8 cellular contexts compared by ENCODE assay signal in the genomic region with DNA sequence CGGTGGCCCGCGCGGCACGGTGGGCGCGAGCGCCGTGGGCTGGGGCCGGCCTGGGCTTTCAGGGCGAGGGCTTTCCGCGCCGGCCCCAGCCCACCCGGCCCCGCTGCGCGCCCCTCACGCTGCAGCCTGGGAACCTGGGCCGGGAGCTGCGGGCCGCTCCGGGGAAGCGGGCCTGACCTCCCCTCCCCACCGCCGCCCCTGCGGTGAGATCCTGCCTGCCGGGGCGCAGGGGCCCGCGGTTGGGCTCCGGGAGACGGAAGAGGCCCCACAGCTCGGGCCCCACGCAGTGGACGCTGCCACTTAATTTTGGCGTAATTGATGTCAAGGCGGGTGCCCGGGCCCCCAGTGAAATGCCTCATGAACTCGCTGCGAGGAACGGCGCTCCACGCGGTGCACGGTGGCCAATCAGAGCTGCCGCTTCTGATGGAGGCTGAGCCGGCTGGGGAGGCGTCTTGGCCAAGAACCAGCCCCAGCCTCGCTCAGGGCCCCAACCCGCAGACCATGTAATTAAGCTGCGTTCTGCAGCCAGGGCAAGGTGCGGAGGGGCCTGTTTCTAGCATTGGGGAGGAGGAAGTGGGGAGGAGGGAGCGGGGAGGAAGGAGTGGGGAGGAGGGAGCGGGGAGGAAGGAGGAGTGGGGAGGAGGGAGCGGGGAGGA.
DNase-seq lines count a peak whose midpoint lies in the region; ATAC-seq and TF ChIP-seq lines count a peak whose summit lies in the region.

No MANE protein-coding gene starts in this region.

- H3K4me2 ChIP-seq in smooth muscle cell = peak overlapping the region; percentile 91

- H3K36me3 ChIP-seq in Peyer's patch (no peaks in the 10 kb centered on the region), iPS-15b (ENCODE audit: control insufficient read depth, insufficient read depth, low read length) (no peaks in the 10 kb centered on the region), smooth muscle cell (ENCODE audit: low read depth) (no peaks in the 10 kb centered on the region)

- peak overlapping the region; percentile 74 for H3K4me3 Mint-ChIP-seq in activated naive CD4-positive, alpha-beta T cell treated with anti-CD3 and anti-CD28 coated beads, Interleukin-2, amount 10 ng/mL, durations not matched to agents 7 days and 5 days

- peaks cover 19% of the 10 kb centered on the region for H3K27me3 Mint-ChIP-seq in activated naive CD4-positive, alpha-beta T cell treated with anti-CD3 and anti-CD28 coated beads, Interleukin-2, amount 10 ng/mL, durations not matched to agents 7 days and 5 days

- no peak for TF ChIP-seq POLR2A in Peyer's patch (IDR thresholded peaks at IDR 0.05)

- H4K20me1 ChIP-seq in smooth muscle cell (ENCODE audit: low read depth) = no peaks in the 10 kb centered on the region

- H3K27ac ChIP-seq in Peyer's patch = peak overlapping the region; percentile 23 to 84 (median 77)
- H3K27ac ChIP-seq in smooth muscle cell (ENCODE audit: low read depth) = no peak overlapping the region

- H3K27me3 ChIP-seq in Peyer's patch (no peaks in the 10 kb centered on the region), iPS-15b (ENCODE audit: control insufficient read depth, insufficient read depth, low read length) (peaks cover 41% of the 10 kb centered on the region), smooth muscle cell (ENCODE audit: low read depth) (peaks cover 41% of the 10 kb centered on the region)

- no peaks in the 10 kb centered on the region for H3K9me3 ChIP-seq in Peyer's patch
- H3K9me3 ChIP-seq in iPS-15b (ENCODE audit: control insufficient read depth, insufficient read depth, low read length) = no peaks in the 10 kb centered on the region
- no peaks in the 10 kb centered on the region for H3K9me3 ChIP-seq in smooth muscle cell (replicated peaks; ENCODE audit: low read depth)

- H3K36me3 Mint-ChIP-seq in activated naive CD4-positive, alpha-beta T cell treated with anti-CD3 and anti-CD28 coated beads, Interleukin-2, amount 10 ng/mL, durations not matched to agents 7 days and 5 days = no peaks in the 10 kb centered on the region

- H3K9ac ChIP-seq in iPS-15b (ENCODE audit: low read depth, low read length) (no peak overlapping the region), smooth muscle cell (ENCODE audit: low read depth) (no peak overlapping the region)

- H3K9me3 Mint-ChIP-seq in activated naive CD4-positive, alpha-beta T cell treated with anti-CD3 and anti-CD28 coated beads, Interleukin-2, amount 10 ng/mL, durations not matched to agents 7 days and 5 days = no peaks in the 10 kb centered on the region

- H2AFZ ChIP-seq in smooth muscle cell (ENCODE audit: low read depth) = no peak overlapping the region

- no peaks in the 10 kb centered on the region for H3K79me2 ChIP-seq in smooth muscle cell (ENCODE audit: low read depth)

- ATAC-seq in GM18868 (IDR thresholded peaks at IDR 0.05; ENCODE audit: unreplicated experiment) = no peak

- H3K27ac Mint-ChIP-seq in activated naive CD4-positive, alpha-beta T cell treated with anti-CD3 and anti-CD28 coated beads, Interleukin-2, amount 10 ng/mL, durations not matched to agents 7 days and 5 days = peak overlapping the region; percentile 93

- no peak for TF ChIP-seq CTCF in Peyer's patch (IDR thresholded peaks at IDR 0.05)
- no peak for TF ChIP-seq CTCF in smooth muscle cell (IDR thresholded peaks at IDR 0.05; ENCODE audit: borderline replicate concordance, insufficient read depth, poor library complexity, severe bottlenecking)

- DNase-seq in GM03348 (ENCODE audit: low spot score) = peak; percentile 88
- DNase-seq in Peyer's patch = peak; percentile 42 to 70 (median 51)
- peak; percentile 76 for DNase-seq in activated naive CD4-positive, alpha-beta T cell treated with anti-CD3 and anti-CD28 coated beads, Interleukin-2, amount 10 ng/mL, durations not matched to agents 7 days and 5 days
- no peak for DNase-seq in smooth muscle cell (lab: John Stamatoyannopoulos, UW; ENCODE audit: unreplicated experiment)
- DNase-seq in NCI-H2107 (lab: John Stamatoyannopoulos, UW) = no peak
- DNase-seq in NCI-H2081 treated with DMSO at 0.1 percent for 48 hours (lab: John Stamatoyannopoulos, UW) = no peak

- H3K4me1 ChIP-seq in Peyer's patch (peaks cover 0 to 7% (median 3%) of the 10 kb centered on the region in 4 donors), iPS-15b (ENCODE audit: control insufficient read depth, insufficient read depth, low read length) (peaks cover 6% of the 10 kb centered on the region), smooth muscle cell (ENCODE audit: low read depth) (peaks cover 6% of the 10 kb centered on the region)

- peaks cover 11% of the 10 kb centered on the region for H3K4me1 Mint-ChIP-seq in activated naive CD4-positive, alpha-beta T cell treated with anti-CD3 and anti-CD28 coated beads, Interleukin-2, amount 10 ng/mL, durations not matched to agents 7 days and 5 days

- CTCF ChIA-PET in activated naive CD4-positive, alpha-beta T cell treated with anti-CD3 and anti-CD28 coated beads, Interleukin-2, amount 10 ng/mL, durations not matched to agents 7 days and 5 days (lab: Charles Lee) = interaction anchor here (0.8 kb wide), 1 partner anchor 80 kb away, joined by 3 read pairs; no protein-coding TSS in a partner anchor

- H3K4me3 ChIP-seq in Peyer's patch (peak overlapping the region; percentile 45 to 78 (median 72)), iPS-15b (ENCODE audit: low read depth, low read length) (peak overlapping the region; percentile 53), smooth muscle cell (peak overlapping the region; percentile 53)

- WGBS in smooth muscle cell (ENCODE audit: low lambda C conversion rate) = 2% methylated on average over 34 of the region's 56 CpGs

- H3F3A ChIP-seq in smooth muscle cell (ENCODE audit: low read depth) = no peaks in the 10 kb centered on the region

Comparison
In these comparisons a context has a peak if more than half of its experiments do, and no peak if none do; other contexts are left out.
1. DNase-seq: peak in GM03348 (single experiment), Peyer's patch (3 of 3) and activated naive CD4-positive, alpha-beta T cell treated with anti-CD3 and anti-CD28 coated beads, Interleukin-2, amount 10 ng/mL, durations not matched to agents 7 days and 5 days (single experiment); none in smooth muscle cell (single experiment), NCI-H2107 (single experiment) and NCI-H2081 treated with DMSO at 0.1 percent for 48 hours (single experiment).
2. Peak in every context shown above with its lines, with median percentiles within 50 percentile points of each other: H3K4me3 ChIP-seq.